Comparison of ENCODE assay signal across 19 cellular contexts in the genomic region with DNA sequence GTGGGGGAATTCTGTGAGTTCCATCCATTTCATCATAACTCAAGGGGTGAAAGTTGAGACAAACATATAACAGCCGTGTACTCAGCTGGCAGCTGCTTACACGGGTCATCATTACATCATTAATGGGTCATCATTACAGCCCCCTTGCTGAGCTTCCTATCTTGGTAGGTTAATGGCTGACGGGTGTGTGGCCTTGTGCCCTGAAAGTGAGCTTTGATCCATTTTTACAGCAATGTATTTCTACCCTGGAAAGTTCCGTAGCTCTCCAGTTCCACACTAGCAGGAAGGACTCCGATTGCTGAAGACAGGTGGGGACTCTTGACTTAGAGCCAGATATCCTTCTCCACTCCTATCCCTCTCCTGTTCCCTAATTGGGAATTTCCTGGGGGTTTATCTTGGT.
"Had no signal": no experiment of that assay in that cellular context is flagged by ENCODE, and none has a peak within 500 bp of the region (broad histone marks: within the 10 kb centered on the region; RNA-seq: fewer than 3 reads in every experiment).

No MANE protein-coding gene starts in this region.

- H3K4me3 ChIP-seq: psoas muscle, sigmoid colon, stomach, vagina had no signal

- DNase-seq: activated CD4-positive, alpha-beta T cell treated with anti-CD3 and anti-CD28 coated beads, Interleukin-2, amount 50 U/mL, for 4 hours; activated CD4-positive, CD25-positive, alpha-beta regulatory T cell treated with anti-CD3 and anti-CD28 coated beads, Interleukin-2, amount 50 U/mL, for 72 hours; activated effector memory CD4-positive, alpha-beta T cell treated with Interleukin-2 at 50 U/mL for 16 hours; activated T-cell treated with anti-CD3 and anti-CD28 coated beads, Interleukin-2, amount 50 U/mL, for 1 hour; amygdala; erythroblast; foreskin fibroblast; occipital lobe; psoas muscle; sigmoid colon; stimulated activated CD4-positive, alpha-beta T cell treated with anti-CD3 and anti-CD28 coated beads, Interleukin-4, amount 100 ng/mL, for 24 hours; stomach had no signal

- H3K4me3 Mint-ChIP-seq: brain; dendritic cell treated with granulocyte-macrophage colony-stimulating factor and Interleukin-4, amounts not matched to agents 40 ng/mL and 50 ng/mL, for 4 days; nephron; T-helper 2 cell treated with Interferon-gamma antibody and Interleukin-4, amounts not matched to agents 5 μg/mL and 100 μg/mL, for 36 hours had no signal

- H3K27ac ChIP-seq: psoas muscle, sigmoid colon, stomach, vagina had no signal

- H3K27me3 ChIP-seq: sigmoid colon, stomach, vagina had no signal

- H3K9me3 Mint-ChIP-seq: activated naive CD4-positive, alpha-beta T cell treated with anti-CD3 and anti-CD28 coated beads, Interleukin-2, amount 50 U/mL, for 72 hours; dendritic cell treated with granulocyte-macrophage colony-stimulating factor and Interleukin-4, amounts not matched to agents 40 ng/mL and 50 ng/mL, for 4 days; nephron; T-helper 2 cell treated with Interferon-gamma antibody and Interleukin-4, amounts not matched to agents 5 μg/mL and 100 μg/mL, for 36 hours had no signal

- H3K27me3 Mint-ChIP-seq: brain; dendritic cell treated with granulocyte-macrophage colony-stimulating factor and Interleukin-4, amounts not matched to agents 40 ng/mL and 50 ng/mL, for 4 days had no signal

- H3K4me1 ChIP-seq: psoas muscle, sigmoid colon, vagina had no signal

- H3K9me3 ChIP-seq: psoas muscle, sigmoid colon, stomach, vagina had no signal

- H3K27ac Mint-ChIP-seq: activated naive CD4-positive, alpha-beta T cell treated with anti-CD3 and anti-CD28 coated beads, Interleukin-2, amount 50 U/mL, for 72 hours; nephron; T-helper 2 cell treated with Interferon-gamma antibody and Interleukin-4, amounts not matched to agents 5 μg/mL and 100 μg/mL, for 36 hours had no signal

- H3K36me3 ChIP-seq: sigmoid colon, stomach, vagina had no signal

- H3K36me3 Mint-ChIP-seq: activated naive CD4-positive, alpha-beta T cell treated with anti-CD3 and anti-CD28 coated beads, Interleukin-2, amount 50 U/mL, for 72 hours; brain had no signal

- ATAC-seq: activated naive CD4-positive, alpha-beta T cell treated with anti-CD3 and anti-CD28 coated beads, Interleukin-2, amount 50 U/mL, for 72 hours; left lobe of liver; psoas muscle had no signal
